ENCODE assay signal across 1 cellular context in genomic region chrX:109740896-109741295, GRCh38.
A peak's percentile ranks its signal among the peaks of the same experiment; 100 is the strongest.
TF ChIP-seq lines count a peak whose summit lies in the region.

No MANE protein-coding gene starts in this region.

TF ChIP-seq in HepG2, 621 proteins besides CTCF, POLR2A, EP300 and RAD21 (continued from another document):
- TF ChIP-seq ZNF687 (CRISPR knock-in tag; IDR thresholded peaks at IDR 0.05): peak; percentile 56
- TF ChIP-seq RARA (CRISPR knock-in tag; IDR thresholded peaks at IDR 0.05): 0 out of 2 replicates have a peak, but pooled peaks have one; percentile 9
- TF ChIP-seq, protein P1, sequence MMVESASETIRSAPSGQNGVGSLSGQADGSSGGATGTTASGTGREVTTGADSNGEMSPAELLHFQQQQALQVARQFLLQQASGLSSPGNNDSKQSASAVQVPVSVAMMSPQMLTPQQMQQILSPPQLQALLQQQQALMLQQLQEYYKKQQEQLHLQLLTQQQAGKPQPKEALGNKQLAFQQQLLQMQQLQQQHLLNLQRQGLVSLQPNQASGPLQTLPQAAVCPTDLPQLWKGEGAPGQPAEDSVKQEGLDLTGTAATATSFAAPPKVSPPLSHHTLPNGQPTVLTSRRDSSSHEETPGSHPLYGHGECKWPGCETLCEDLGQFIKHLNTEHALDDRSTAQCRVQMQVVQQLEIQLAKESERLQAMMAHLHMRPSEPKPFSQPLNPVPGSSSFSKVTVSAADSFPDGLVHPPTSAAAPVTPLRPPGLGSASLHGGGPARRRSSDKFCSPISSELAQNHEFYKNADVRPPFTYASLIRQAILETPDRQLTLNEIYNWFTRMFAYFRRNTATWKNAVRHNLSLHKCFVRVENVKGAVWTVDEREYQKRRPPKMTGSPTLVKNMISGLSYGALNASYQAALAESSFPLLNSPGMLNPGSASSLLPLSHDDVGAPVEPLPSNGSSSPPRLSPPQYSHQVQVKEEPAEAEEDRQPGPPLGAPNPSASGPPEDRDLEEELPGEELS (CRISPR knock-in tag; IDR thresholded peaks at IDR 0.05): peak; percentile 48; the same call in 1 of the 2 replicates
- TF ChIP-seq ELF3 (CRISPR knock-in tag; IDR thresholded peaks at IDR 0.05): 0 out of 2 replicates have a peak, but pooled peaks have one; percentile 10
- TF ChIP-seq, protein P2, sequence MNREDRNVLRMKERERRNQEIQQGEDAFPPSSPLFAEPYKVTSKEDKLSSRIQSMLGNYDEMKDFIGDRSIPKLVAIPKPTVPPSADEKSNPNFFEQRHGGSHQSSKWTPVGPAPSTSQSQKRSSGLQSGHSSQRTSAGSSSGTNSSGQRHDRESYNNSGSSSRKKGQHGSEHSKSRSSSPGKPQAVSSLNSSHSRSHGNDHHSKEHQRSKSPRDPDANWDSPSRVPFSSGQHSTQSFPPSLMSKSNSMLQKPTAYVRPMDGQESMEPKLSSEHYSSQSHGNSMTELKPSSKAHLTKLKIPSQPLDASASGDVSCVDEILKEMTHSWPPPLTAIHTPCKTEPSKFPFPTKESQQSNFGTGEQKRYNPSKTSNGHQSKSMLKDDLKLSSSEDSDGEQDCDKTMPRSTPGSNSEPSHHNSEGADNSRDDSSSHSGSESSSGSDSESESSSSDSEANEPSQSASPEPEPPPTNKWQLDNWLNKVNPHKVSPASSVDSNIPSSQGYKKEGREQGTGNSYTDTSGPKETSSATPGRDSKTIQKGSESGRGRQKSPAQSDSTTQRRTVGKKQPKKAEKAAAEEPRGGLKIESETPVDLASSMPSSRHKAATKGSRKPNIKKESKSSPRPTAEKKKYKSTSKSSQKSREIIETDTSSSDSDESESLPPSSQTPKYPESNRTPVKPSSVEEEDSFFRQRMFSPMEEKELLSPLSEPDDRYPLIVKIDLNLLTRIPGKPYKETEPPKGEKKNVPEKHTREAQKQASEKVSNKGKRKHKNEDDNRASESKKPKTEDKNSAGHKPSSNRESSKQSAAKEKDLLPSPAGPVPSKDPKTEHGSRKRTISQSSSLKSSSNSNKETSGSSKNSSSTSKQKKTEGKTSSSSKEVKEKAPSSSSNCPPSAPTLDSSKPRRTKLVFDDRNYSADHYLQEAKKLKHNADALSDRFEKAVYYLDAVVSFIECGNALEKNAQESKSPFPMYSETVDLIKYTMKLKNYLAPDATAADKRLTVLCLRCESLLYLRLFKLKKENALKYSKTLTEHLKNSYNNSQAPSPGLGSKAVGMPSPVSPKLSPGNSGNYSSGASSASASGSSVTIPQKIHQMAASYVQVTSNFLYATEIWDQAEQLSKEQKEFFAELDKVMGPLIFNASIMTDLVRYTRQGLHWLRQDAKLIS (CRISPR knock-in tag; IDR thresholded peaks at IDR 0.05): 0 out of 2 replicates have a peak, but pooled peaks have one; percentile 45
- TF ChIP-seq ZBTB38 (CRISPR knock-in tag; IDR thresholded peaks at IDR 0.05): 0 out of 2 replicates have a peak, but pooled peaks have one; percentile 24
- 0 out of 2 replicates have a peak, but pooled peaks have one; percentile 42 for TF ChIP-seq SALL1 (CRISPR knock-in tag; IDR thresholded peaks at IDR 0.05)
- peak; percentile 87 for TF ChIP-seq ZNF441 (CRISPR knock-in tag; IDR thresholded peaks at IDR 0.05; ENCODE audit: borderline replicate concordance)
- peak; percentile 42; the same call in 1 of the 2 replicates for TF ChIP-seq ZNF292 (CRISPR knock-in tag; IDR thresholded peaks at IDR 0.05; ENCODE audit: borderline replicate concordance, low read depth)
